Comparison of ENCODE assay signal across 28 cellular contexts in the genomic region with DNA sequence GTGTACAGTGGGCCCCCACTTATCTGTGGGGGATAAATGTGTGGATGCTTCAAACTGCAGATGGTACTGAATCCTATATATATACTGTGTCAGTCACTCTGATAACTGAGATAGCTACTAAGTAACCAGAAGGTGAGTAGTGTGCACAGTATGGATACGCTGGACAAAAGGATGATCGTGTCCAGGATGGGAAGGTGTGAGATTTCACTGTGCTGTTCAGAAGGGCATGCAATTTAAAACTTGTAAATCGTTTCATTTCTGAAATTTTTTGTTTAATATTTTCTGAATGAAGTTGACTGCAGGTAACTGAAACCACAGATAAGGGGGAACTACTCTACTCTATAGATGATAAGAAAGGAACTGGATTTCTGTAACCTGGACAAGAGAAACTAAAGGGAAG.
"Had no signal": no experiment of that assay in that cellular context is flagged by ENCODE, and none has a peak within 500 bp of the region (broad histone marks: within the 10 kb centered on the region; RNA-seq: fewer than 3 reads in every experiment).

No MANE protein-coding gene starts in this region.

- H3K36me3 Mint-ChIP-seq: activated CD4-positive, alpha-beta memory T cell treated with anti-CD3 and anti-CD28 coated beads for 36 hours; activated naive CD4-positive, alpha-beta T cell treated with anti-CD3 and anti-CD28 coated beads, Interleukin-2, amount 50 U/mL, for 72 hours; brain; T-cell had no signal

- H3K4me3 ChIP-seq: SK-N-MC had no signal

- H3K27ac ChIP-seq: SK-N-MC, VCaP had no signal

- H3K9me3 Mint-ChIP-seq: activated CD4-positive, alpha-beta memory T cell treated with anti-CD3 and anti-CD28 coated beads for 36 hours; activated naive CD4-positive, alpha-beta T cell treated with anti-CD3 and anti-CD28 coated beads, Interleukin-2, amount 50 U/mL, for 72 hours; activated naive CD8-positive, alpha-beta T cell treated with anti-CD3 and anti-CD28 coated beads, Interleukin-2, amount 50 U/mL, for 24 hours; activated T-cell treated with anti-CD3 and anti-CD28 coated beads, Interleukin-2, amount 50 U/mL, for 4 hours; central memory CD8-positive, alpha-beta T cell had no signal

- H3K4me1 Mint-ChIP-seq: central memory CD8-positive, alpha-beta T cell; T-cell had no signal

- FAIRE-seq: astrocyte had no signal

- DNase-seq: activated CD4-positive, alpha-beta memory T cell treated with anti-CD3 and anti-CD28 coated beads for 36 hours; activated CD4-positive, alpha-beta T cell treated with anti-CD3 and anti-CD28 coated beads, Interleukin-2, amount 10 ng/mL, durations not matched to agents 7 days and 5 days; activated CD4-positive, CD25-positive, alpha-beta regulatory T cell; activated CD8-positive, alpha-beta memory T cell treated with anti-CD3 and anti-CD28 coated beads for 24 hours; activated effector memory CD4-positive, alpha-beta T cell treated with anti-CD3 and anti-CD28 coated beads, Interleukin-2, amount 50 U/mL, for 16 hours; activated naive CD4-positive, alpha-beta T cell treated with Interleukin-2 at 50 U/mL for 16 hours; activated naive CD8-positive, alpha-beta T cell treated with anti-CD3 and anti-CD28 coated beads, Interleukin-2, amount 50 U/mL, for 24 hours; activated T-cell treated with anti-CD3 and anti-CD28 coated beads, Interleukin-2, amount 50 U/mL, for 4 hours; amygdala; Karpas-422; MM.1S; NCI-H1930; NCI-H2107; NCI-H2171 treated with DMSO at 0.1 percent for 48 hours; NCI-H526 treated with DMSO at 0.1 percent for 48 hours; NCI-H82; NK-92 treated with Interleukin-12 subunit alpha and Interleukin-12 subunit beta, amount 100 ng/mL, for 24 hours; RPMI8226; T-cell; T-helper 2 cell; T1000 had no signal

- ATAC-seq: activated naive CD4-positive, alpha-beta T cell treated with anti-CD3 and anti-CD28 coated beads, Interleukin-2, amount 50 U/mL, for 72 hours; activated naive CD8-positive, alpha-beta T cell treated with anti-CD3 and anti-CD28 coated beads, Interleukin-2, amount 50 U/mL, for 24 hours; activated T-cell treated with anti-CD3 and anti-CD28 coated beads, Interleukin-2, amount 50 U/mL, for 4 hours; Panc1; T-cell had no signal

- H3K27me3 Mint-ChIP-seq: activated CD4-positive, alpha-beta memory T cell treated with anti-CD3 and anti-CD28 coated beads for 36 hours; activated CD4-positive, alpha-beta T cell treated with anti-CD3 and anti-CD28 coated beads, Interleukin-2, amount 10 ng/mL, durations not matched to agents 7 days and 5 days; activated naive CD8-positive, alpha-beta T cell treated with anti-CD3 and anti-CD28 coated beads, Interleukin-2, amount 50 U/mL, for 24 hours; brain; T-cell had no signal

- H3K27ac Mint-ChIP-seq: activated CD4-positive, alpha-beta memory T cell treated with anti-CD3 and anti-CD28 coated beads for 36 hours; activated CD4-positive, alpha-beta T cell treated with anti-CD3 and anti-CD28 coated beads, Interleukin-2, amount 10 ng/mL, durations not matched to agents 7 days and 5 days; activated naive CD4-positive, alpha-beta T cell treated with anti-CD3 and anti-CD28 coated beads, Interleukin-2, amount 50 U/mL, for 72 hours; activated naive CD8-positive, alpha-beta T cell treated with anti-CD3 and anti-CD28 coated beads, Interleukin-2, amount 50 U/mL, for 24 hours; T-cell had no signal

- H3K4me3 Mint-ChIP-seq: activated CD4-positive, alpha-beta memory T cell treated with anti-CD3 and anti-CD28 coated beads for 36 hours; activated CD4-positive, alpha-beta T cell treated with anti-CD3 and anti-CD28 coated beads, Interleukin-2, amount 10 ng/mL, durations not matched to agents 7 days and 5 days; activated naive CD8-positive, alpha-beta T cell treated with anti-CD3 and anti-CD28 coated beads, Interleukin-2, amount 50 U/mL, for 24 hours; activated T-cell treated with anti-CD3 and anti-CD28 coated beads, Interleukin-2, amount 50 U/mL, for 4 hours; brain; central memory CD8-positive, alpha-beta T cell; T-cell had no signal
